12 cellular contexts compared by ENCODE assay signal in genomic region chr6:27311806-27312145, GRCh38. TPM values are rescaled to one million over a fixed set of nuclear protein-coding genes. Genes with fewer than 3 reads are reported as not detected.
DNase-seq lines count a peak whose midpoint lies in the region; ATAC-seq and TF ChIP-seq lines count a peak whose summit lies in the region.
"Had no signal": no experiment of that assay in that cellular context is flagged by ENCODE, and none has a peak within 500 bp of the region (broad histone marks: within the 10 kb centered on the region; RNA-seq: fewer than 3 reads in every experiment).

No MANE protein-coding gene starts in this region.

- CTCF ChIA-PET in T-cell (lab: Charles Lee), result interaction anchor here in 1 of 2 donors (1.3 kb wide), 1 partner anchor 441 kb away, joined by 5 read pairs; no protein-coding TSS in a partner anchor

- DNase-seq in T-cell (no peak), fibroblast of mammary gland (ENCODE audit: low read depth) (no peak), trophoblast cell (no peak), NOMO-1 treated with dmso at 0.1 percent for 144 hours (lab: John Stamatoyannopoulos, UW; ENCODE audit: unreplicated experiment) (no peak)
- DNase-seq: NCI-H1092 treated with DMSO at 0.1 percent for 48 hours had no signal

- ATAC-seq in T-cell (replicated peaks in 1 of 4), result no peak
- no peak for ATAC-seq in gastroesophageal sphincter
- ATAC-seq in HG03139 (IDR thresholded peaks at IDR 0.05; ENCODE audit: unreplicated experiment), result no peak
- no peak for ATAC-seq in HG02642 (IDR thresholded peaks at IDR 0.05; ENCODE audit: poor library complexity, unreplicated experiment)

- no peak overlapping the region for H3K4me3 ChIP-seq in DOHH2 (ENCODE audit: low read length)
- H3K4me3 ChIP-seq in fibroblast of mammary gland (ENCODE audit: control insufficient read depth, low read depth, low read length), result peak overlapping the region; percentile 63
- H3K4me3 ChIP-seq in trophoblast cell (ENCODE audit: low read depth, low read length), result peak overlapping the region; percentile 74
- H3K4me3 ChIP-seq in gastroesophageal sphincter, result peak overlapping the region in 1 of 2 donors; percentile 51

- TF ChIP-seq CTCF in DOHH2 (IDR thresholded peaks at IDR 0.05; ENCODE audit: low read depth, low read length, poor library complexity, severe bottlenecking), result no peak
- TF ChIP-seq CTCF in fibroblast of mammary gland (conservative IDR thresholded peaks at IDR 0.05; ENCODE audit: control insufficient read depth, insufficient read depth, low read depth, low read length), result no peak
- TF ChIP-seq CTCF in gastroesophageal sphincter (IDR thresholded peaks at IDR 0.05), result no peak

- peak overlapping the region; percentile 58 for H2AFZ ChIP-seq in trophoblast cell (ENCODE audit: insufficient read depth, low read length, poor library complexity)

- WGBS in trophoblast cell (ENCODE audit: extremely low coverage, insufficient coverage, insufficient read length), result no CpG with 5 or more reads among the region's 19 CpGs
- 30% methylated on average over 2 of the region's 19 CpGs; no CpG with 5 or more reads in 1 of the 2 donors for WGBS in gastroesophageal sphincter (ENCODE audit: low coverage in 1 of 2), 2 donors

- no peaks in the 10 kb centered on the region for H3K9me3 ChIP-seq in DOHH2 (ENCODE audit: control insufficient read depth, insufficient read depth, low read length)
- H3K9me3 ChIP-seq in trophoblast cell (ENCODE audit: insufficient read depth, low read depth, low read length), result peaks cover 3% of the 10 kb centered on the region
- no peaks in the 10 kb centered on the region for H3K9me3 ChIP-seq in gastroesophageal sphincter

- no peaks in the 10 kb centered on the region for H4K20me1 ChIP-seq in DOHH2 (ENCODE audit: control insufficient read depth, insufficient read depth, low read depth, low read length)

- TF ChIP-seq EP300 in gastroesophageal sphincter (IDR thresholded peaks at IDR 0.05), result no peak

- H4K91ac ChIP-seq in trophoblast cell (ENCODE audit: low read depth, low read length), result no peak overlapping the region

- no peak overlapping the region for H3K4ac ChIP-seq in trophoblast cell (ENCODE audit: low read depth, low read length)

- no peaks in the 10 kb centered on the region for H3K36me3 ChIP-seq in DOHH2 (ENCODE audit: control insufficient read depth, low read length)
- H3K36me3 ChIP-seq in trophoblast cell (ENCODE audit: control insufficient read depth in 1 of 2, insufficient read depth in 2 of 2, low read length in 2 of 2), result no peaks in the 10 kb centered on the region
- no peaks in the 10 kb centered on the region for H3K36me3 ChIP-seq in gastroesophageal sphincter

- H3K27ac ChIP-seq in DOHH2 (ENCODE audit: low read depth, low read length) (no peak overlapping the region), trophoblast cell (ENCODE audit: low read depth, low read length) (no peak overlapping the region), gastroesophageal sphincter (no peak overlapping the region)

- no peak overlapping the region for H2BK12ac ChIP-seq in trophoblast cell (ENCODE audit: low read length)

- no peak for TF ChIP-seq POLR2A in gastroesophageal sphincter (IDR thresholded peaks at IDR 0.05)

- H3K27me3 ChIP-seq in DOHH2 (ENCODE audit: control insufficient read depth, low read length), result peaks cover 15% of the 10 kb centered on the region; the same call in 1 of the 2 replicates
- H3K27me3 ChIP-seq in trophoblast cell (ENCODE audit: insufficient read depth, low read length), result peaks cover 12% of the 10 kb centered on the region
- peaks cover 89% of the 10 kb centered on the region for H3K27me3 ChIP-seq in gastroesophageal sphincter

- no peak overlapping the region for H4K12ac ChIP-seq in trophoblast cell (ENCODE audit: low read depth, low read length)

- H3K9ac ChIP-seq in trophoblast cell (ENCODE audit: low read length), result peak overlapping the region; percentile 39

- H2AK5ac ChIP-seq in trophoblast cell (ENCODE audit: low read length), result no peak overlapping the region

- H3K79me2 ChIP-seq in DOHH2 (ENCODE audit: control insufficient read depth, low read length) (no peaks in the 10 kb centered on the region), trophoblast cell (ENCODE audit: control insufficient read depth, insufficient read depth, low read length, poor library complexity) (no peaks in the 10 kb centered on the region)

- peaks cover 61 to 78% of the 10 kb centered on the region in 2 donors for H3K27me3 Mint-ChIP-seq in T-cell

- H2BK5ac ChIP-seq in trophoblast cell (ENCODE audit: low read depth, low read length, poor library complexity), result no peak overlapping the region

- H3K9me3 Mint-ChIP-seq in T-cell, result no peaks in the 10 kb centered on the region

- H3K4me2 ChIP-seq in DOHH2 (ENCODE audit: low read length), result 0 out of 2 replicates have a peak overlapping the region, but pooled peaks have one; percentile 81
- H3K4me2 ChIP-seq in trophoblast cell (ENCODE audit: low read length), result peak overlapping the region; percentile 99

- H2BK120ac ChIP-seq in trophoblast cell (ENCODE audit: insufficient read depth, low read length, poor library complexity), result no peak overlapping the region

- H4K8ac ChIP-seq in trophoblast cell (ENCODE audit: low read depth, low read length), result no peak overlapping the region

- peak overlapping the region in 1 of 2 donors; percentile 12 for H3K27ac Mint-ChIP-seq in T-cell

- H3K9me2 ChIP-seq in DOHH2 (replicated peaks; ENCODE audit: control insufficient read depth, low read length), result no peaks in the 10 kb centered on the region

- no peaks in the 10 kb centered on the region for H3F3A ChIP-seq in DOHH2 (ENCODE audit: control insufficient read depth, insufficient read depth)

- no peak overlapping the region for H3K18ac ChIP-seq in trophoblast cell (ENCODE audit: low read length)

- POLR2A ChIA-PET in T-cell (lab: Charles Lee), result no interaction called here

- H3K14ac ChIP-seq in trophoblast cell (ENCODE audit: low read length), result no peak overlapping the region

- H3K36me3 Mint-ChIP-seq in T-cell, result no peaks in the 10 kb centered on the region

- H3K4me1 ChIP-seq in DOHH2 (ENCODE audit: control insufficient read depth, low read length) (peaks cover 8% of the 10 kb centered on the region), trophoblast cell (ENCODE audit: control insufficient read depth in 1 of 2, insufficient read depth in 2 of 2, low read length in 2 of 2) (peaks cover 4 to 6% of the 10 kb centered on the region in 2 experiments), gastroesophageal sphincter (peaks cover 0 to 14% (median 6%) of the 10 kb centered on the region in 3 donors)

- H3K4me1 Mint-ChIP-seq in T-cell, result peaks cover 9 to 13% (median 12%) of the 10 kb centered on the region in 3 donors

- H3K79me1 ChIP-seq in trophoblast cell (ENCODE audit: low read length), result no peaks in the 10 kb centered on the region

- no peak overlapping the region for H3K23ac ChIP-seq in trophoblast cell (ENCODE audit: low read length)

- peak overlapping the region; percentile 77 to 80 (median 78) for H3K4me3 Mint-ChIP-seq in T-cell

RNA-seq across cellular contexts. Expression of gene POM121L2, which starts 0.3 kb away (rescaled TPM):
- total RNA-seq in T-cell (not detected), gastroesophageal sphincter (not detected)
- polyA plus RNA-seq in trophoblast cell (2013), result 0.01 TPM in 2 replicates
- total RNA-seq: dermis microvascular lymphatic vessel endothelial cell, pulmonary artery endothelial cell, urinary bladder had no signal
